ENCODE assay signal across 17 cellular contexts in the genomic region with DNA sequence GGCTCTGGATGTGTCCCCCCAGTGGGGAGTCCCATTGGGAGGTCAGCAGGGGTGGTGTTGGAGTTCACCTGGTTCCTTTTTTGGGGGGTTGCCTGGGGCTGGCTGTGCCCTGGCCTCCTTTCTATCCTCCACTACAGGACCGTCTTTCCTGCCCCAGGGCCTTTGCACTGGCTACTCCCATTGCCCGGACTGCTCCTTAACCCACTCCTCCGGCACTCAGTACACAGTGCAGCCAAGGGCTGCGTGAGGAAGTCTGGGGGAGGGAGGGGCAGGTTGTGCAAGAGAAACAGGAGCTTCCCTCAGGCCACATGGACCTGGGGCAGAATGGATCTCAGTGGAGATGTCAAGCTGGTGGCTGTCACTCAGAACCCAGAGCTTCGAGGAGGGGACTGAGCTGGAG.
"Had no signal": no experiment of that assay in that cellular context is flagged by ENCODE, and none has a peak within 500 bp of the region (broad histone marks: within the 10 kb centered on the region; RNA-seq: fewer than 3 reads in every experiment).

No MANE protein-coding gene starts in this region.

- H3K9me3 Mint-ChIP-seq: dendritic cell treated with granulocyte-macrophage colony-stimulating factor and Interleukin-4, amounts not matched to agents 40 ng/mL and 50 ng/mL, for 4 days; effector memory CD8-positive, alpha-beta T cell had no signal

- H3K27me3 Mint-ChIP-seq: dendritic cell treated with granulocyte-macrophage colony-stimulating factor and Interleukin-4, amounts not matched to agents 40 ng/mL and 50 ng/mL, for 4 days had no signal

- H3K9me3 ChIP-seq: esophagus muscularis mucosa, gastrocnemius medialis, heart right ventricle, right atrium auricular region, stomach, thoracic aorta, transverse colon had no signal

- H3K27ac ChIP-seq: epithelial cell of prostate, esophagus muscularis mucosa, gastrocnemius medialis, heart right ventricle, right atrium auricular region, stomach, thoracic aorta, transverse colon had no signal

- H3K4me3 Mint-ChIP-seq: dendritic cell treated with granulocyte-macrophage colony-stimulating factor and Interleukin-4, amounts not matched to agents 40 ng/mL and 50 ng/mL, for 4 days; effector memory CD8-positive, alpha-beta T cell; naive thymus-derived CD4-positive, alpha-beta T cell had no signal

- H3K36me3 Mint-ChIP-seq: naive thymus-derived CD4-positive, alpha-beta T cell had no signal

- H3K27me3 ChIP-seq: esophagus muscularis mucosa, gastrocnemius medialis, right atrium auricular region, transverse colon had no signal

- H3K36me3 ChIP-seq: esophagus muscularis mucosa, gastrocnemius medialis, heart right ventricle, right atrium auricular region, stomach, thoracic aorta, transverse colon had no signal

- H3K4me3 ChIP-seq: esophagus muscularis mucosa, gastrocnemius medialis, heart right ventricle, right atrium auricular region, stomach, thoracic aorta, transverse colon had no signal

- DNase-seq: effector memory CD8-positive, alpha-beta T cell; gastrocnemius medialis; heart right ventricle; hypothalamus; kidney glomerular epithelial cell; naive thymus-derived CD4-positive, alpha-beta T cell; small intestine; stimulated activated CD4-positive, alpha-beta T cell treated with anti-CD3 and anti-CD28 coated beads, Interleukin-12 subunit alpha, Interleukin-12 subunit beta, amount 100 ng/mL, for 4 hours; stimulated activated naive CD4-positive, alpha-beta T cell; stomach; substantia nigra; transverse colon had no signal

- H3K27ac Mint-ChIP-seq: dendritic cell treated with granulocyte-macrophage colony-stimulating factor and Interleukin-4, amounts not matched to agents 40 ng/mL and 50 ng/mL, for 4 days; effector memory CD8-positive, alpha-beta T cell; naive thymus-derived CD4-positive, alpha-beta T cell had no signal

- ATAC-seq: effector memory CD8-positive, alpha-beta T cell; gastrocnemius medialis; heart right ventricle; naive thymus-derived CD4-positive, alpha-beta T cell had no signal

- H3K4me1 Mint-ChIP-seq: naive thymus-derived CD4-positive, alpha-beta T cell had no signal

- H3K4me1 ChIP-seq: gastrocnemius medialis, heart right ventricle, right atrium auricular region, stomach, transverse colon had no signal
